ENCODE assay signal across 1 cellular context in genomic region chr1:74463301-74463988, GRCh38.
TF ChIP-seq lines count a peak whose summit lies in the region.

No MANE protein-coding gene starts in this region.

TF ChIP-seq in GM23338, 12 proteins besides CTCF, POLR2A, EP300 and RAD21 (continued from another document):
- TF ChIP-seq REST (IDR thresholded peaks at IDR 0.05; ENCODE audit: unreplicated experiment) = no peak
